Comparison of ENCODE assay signal across 9 cellular contexts in genomic region chr13:33728271-33729037, GRCh38.
DNase-seq lines count a peak whose midpoint lies in the region; ATAC-seq, FAIRE-seq and TF ChIP-seq lines count a peak whose summit lies in the region.
"Had no signal": no experiment of that assay in that cellular context is flagged by ENCODE, and none has a peak within 500 bp of the region (broad histone marks: within the 10 kb centered on the region; RNA-seq: fewer than 3 reads in every experiment).

No MANE protein-coding gene starts in this region.

- H3K36me3 ChIP-seq in OCI-LY1 (ENCODE audit: insufficient read depth, low read length) (no peaks in the 10 kb centered on the region), kidney (ENCODE audit: control insufficient read depth in 1 of 2, insufficient read depth in 2 of 2, low read length in 2 of 2) (no peaks in the 10 kb centered on the region)

- DNase-seq in kidney (peak; percentile 77), NCI-H510A treated with DMSO at 0.1 percent for 48 hours (lab: John Stamatoyannopoulos, UW) (no peak), H4 (ENCODE audit: low spot score) (no peak)
- DNase-seq in activated CD4-positive, CD25-positive, alpha-beta regulatory T cell (lab: John Stamatoyannopoulos, UW), result no peak
- no peak for DNase-seq in stimulated activated naive CD4-positive, alpha-beta T cell (lab: John Stamatoyannopoulos, UW)

- intact Hi-C loops in kidney (cut with DNase I), result no loop called here

- H3K9me3 ChIP-seq in OCI-LY1 (ENCODE audit: low read length), result no peaks in the 10 kb centered on the region
- H3K9me3 ChIP-seq in kidney (ENCODE audit: control insufficient read depth in 1 of 2, low read length in 2 of 2), result no peaks in the 10 kb centered on the region

- ATAC-seq in GM18873 (IDR thresholded peaks at IDR 0.05; ENCODE audit: low FRiP score, unreplicated experiment) (peak; percentile 94), HG02840 (IDR thresholded peaks at IDR 0.05; ENCODE audit: low FRiP score, unreplicated experiment) (peak; percentile 88)
- ATAC-seq: Panc1 had no signal

- no peak overlapping the region for H2AFZ ChIP-seq in OCI-LY1 (ENCODE audit: low read length)

- no peaks in the 10 kb centered on the region for H3K27me3 ChIP-seq in OCI-LY1 (ENCODE audit: insufficient read depth, low read length)

- H3K4me3 ChIP-seq in OCI-LY1 (ENCODE audit: low read depth, low read length, poor library complexity, severe bottlenecking), result peak overlapping the region; percentile 19
- H3K4me3 ChIP-seq in kidney (ENCODE audit: low read length in 2 of 2), result no peak overlapping the region

- peaks cover 81% of the 10 kb centered on the region for H3K4me1 ChIP-seq in OCI-LY1 (ENCODE audit: insufficient read depth, low read length, severe bottlenecking)
- no peaks in the 10 kb centered on the region for H3K4me1 ChIP-seq in kidney (ENCODE audit: control insufficient read depth in 1 of 2, insufficient read depth in 1 of 2, low read depth in 1 of 2, low read length in 2 of 2)

- H4K20me1 ChIP-seq in OCI-LY1 (ENCODE audit: insufficient read depth, low read length), result no peaks in the 10 kb centered on the region

- H3K4me2 ChIP-seq in OCI-LY1 (ENCODE audit: low read length), result peak overlapping the region; percentile 59

- no peaks in the 10 kb centered on the region for H3F3A ChIP-seq in OCI-LY1 (ENCODE audit: insufficient read depth, low read length)

- H3K79me2 ChIP-seq in OCI-LY1 (ENCODE audit: insufficient read depth, low read length), result no peaks in the 10 kb centered on the region

- no peak for FAIRE-seq in kidney (lab: Jason Lieb, UNC)

- H3K9me2 ChIP-seq in OCI-LY1 (ENCODE audit: low read depth, low read length), result no peaks in the 10 kb centered on the region

- H3K9ac ChIP-seq in OCI-LY1 (ENCODE audit: low read length), result peak overlapping the region; percentile 69
- H3K9ac ChIP-seq in kidney (ENCODE audit: low read length in 2 of 2), result no peak overlapping the region

- TF ChIP-seq CTCF in OCI-LY1 (IDR thresholded peaks at IDR 0.05; ENCODE audit: low read length) (no peak), kidney (IDR thresholded peaks at IDR 0.05; ENCODE audit: borderline replicate concordance, extremely low read depth, insufficient read depth) (no peak)

- peak overlapping the region; percentile 99 for H3K27ac ChIP-seq in OCI-LY1 (ENCODE audit: low read depth, low read length, poor library complexity, severe bottlenecking)
- H3K27ac ChIP-seq in kidney (ENCODE audit: low read depth in 2 of 2, low read length in 2 of 2), result no peak overlapping the region
